Comparison of ENCODE assay signal across 1 cellular context in genomic region chr14:75876526-75876925, GRCh38.
TF ChIP-seq lines count a peak whose summit lies in the region.

No MANE protein-coding gene starts in this region.

TF ChIP-seq in GM23338, 12 proteins besides CTCF, POLR2A, EP300 and RAD21 (continued from another document):
- no peak for TF ChIP-seq POLR2AphosphoS5 (IDR thresholded peaks at IDR 0.05; ENCODE audit: low read depth)
- no peak for TF ChIP-seq CREB1 (CRISPR knock-in tag; IDR thresholded peaks at IDR 0.05; ENCODE audit: low read depth)
- no peak for TF ChIP-seq ZNF331 (CRISPR knock-in tag; IDR thresholded peaks at IDR 0.05; ENCODE audit: low read depth)
- no peak for TF ChIP-seq EZH2phosphoT487 (IDR thresholded peaks at IDR 0.05; ENCODE audit: unreplicated experiment)
- TF ChIP-seq REST (IDR thresholded peaks at IDR 0.05; ENCODE audit: unreplicated experiment) = no peak
- TF ChIP-seq ZNF114 (CRISPR knock-in tag; IDR thresholded peaks at IDR 0.05) = no peak
- TF ChIP-seq NANOG (IDR thresholded peaks at IDR 0.05; ENCODE audit: borderline replicate concordance) = no peak
- no peak for TF ChIP-seq STAT1 (IDR thresholded peaks at IDR 0.05; ENCODE audit: unreplicated experiment)
- TF ChIP-seq ETS1 (IDR thresholded peaks at IDR 0.05) = no peak
- TF ChIP-seq EZH2 (IDR thresholded peaks at IDR 0.05; ENCODE audit: low read depth, unreplicated experiment) = no peak
